Comparison of ENCODE assay signal across 15 cellular contexts in genomic region chr1:21314797-21315396, GRCh38. TPM values are rescaled to one million over a fixed set of nuclear protein-coding genes. Genes with fewer than 3 reads are reported as not detected.
DNase-seq lines count a peak whose midpoint lies in the region; ATAC-seq and TF ChIP-seq lines count a peak whose summit lies in the region.
"Had no signal": no experiment of that assay in that cellular context is flagged by ENCODE, and none has a peak within 500 bp of the region (broad histone marks: within the 10 kb centered on the region; RNA-seq: fewer than 3 reads in every experiment).

No MANE protein-coding gene starts in this region.

- H3K27me3 Mint-ChIP-seq in endothelial cell (ENCODE audit: unreplicated experiment) = peaks cover 10% of the 10 kb centered on the region

- H3K79me2 ChIP-seq in osteoblast (ENCODE audit: insufficient read depth, low read length) = peaks cover 18% of the 10 kb centered on the region

- peaks cover 15% of the 10 kb centered on the region for H3K36me3 Mint-ChIP-seq in endothelial cell (ENCODE audit: low read depth, unreplicated experiment)

- H3K27ac ChIP-seq in right cardiac atrium (ENCODE audit: low read length) (peak overlapping the region; percentile 12), osteoblast (ENCODE audit: low read depth, low read length) (no peak overlapping the region), vagina (peak overlapping the region; percentile 86)

- WGBS in right cardiac atrium = 90% methylated on average over 2 of the region's 2 CpGs

- peaks cover 23% of the 10 kb centered on the region for H3K4me1 ChIP-seq in right cardiac atrium (ENCODE audit: control insufficient read depth, insufficient read depth, low read length)
- peaks cover 47% of the 10 kb centered on the region for H3K4me1 ChIP-seq in osteoblast (ENCODE audit: insufficient read depth, low read length)
- peaks cover 99% of the 10 kb centered on the region for H3K4me1 ChIP-seq in vagina

- H3K4me3 ChIP-seq in right cardiac atrium (ENCODE audit: low read length) = no peak overlapping the region
- H3K4me3 ChIP-seq in osteoblast (ENCODE audit: insufficient read depth, low read length) = no peak overlapping the region
- no peak overlapping the region for H3K4me3 ChIP-seq in vagina
- H3K4me3 ChIP-seq: upper lobe of left lung had no signal

- H3K36me3 ChIP-seq in osteoblast (ENCODE audit: insufficient read depth, low read length) (no peaks in the 10 kb centered on the region), vagina (no peaks in the 10 kb centered on the region)
- H3K36me3 ChIP-seq: upper lobe of left lung had no signal

- H3K9me3 ChIP-seq in right cardiac atrium (ENCODE audit: control insufficient read depth, low read length) (no peaks in the 10 kb centered on the region), osteoblast (ENCODE audit: low read depth, low read length) (peaks cover 2% of the 10 kb centered on the region), vagina (no peaks in the 10 kb centered on the region)
- H3K9me3 ChIP-seq: upper lobe of left lung had no signal

- TF ChIP-seq CTCF in endothelial cell (IDR thresholded peaks at IDR 0.05; ENCODE audit: unreplicated experiment) = no peak
- TF ChIP-seq CTCF in osteoblast (IDR thresholded peaks at IDR 0.05; ENCODE audit: extremely low read depth, low read depth, low read length) = no peak
- TF ChIP-seq CTCF in vagina (IDR thresholded peaks at IDR 0.05) = no peak

- peaks cover 53% of the 10 kb centered on the region for H3K4me1 Mint-ChIP-seq in endothelial cell (ENCODE audit: unreplicated experiment)

- no peak for ATAC-seq in right cardiac atrium
- no peak for ATAC-seq in HG03565 (IDR thresholded peaks at IDR 0.05; ENCODE audit: unreplicated experiment)
- ATAC-seq: activated T-cell treated with anti-CD3 and anti-CD28 coated beads, Interleukin-2, amount 50 U/mL, for 72 hours had no signal

- H3K27ac Mint-ChIP-seq in endothelial cell (ENCODE audit: unreplicated experiment) = peak overlapping the region; percentile 68
- H3K27ac Mint-ChIP-seq: activated T-cell treated with anti-CD3 and anti-CD28 coated beads, Interleukin-2, amount 50 U/mL, for 72 hours had no signal

- H2AFZ ChIP-seq in osteoblast (ENCODE audit: low read length) = no peak overlapping the region

- peaks cover 3% of the 10 kb centered on the region for H4K20me1 ChIP-seq in osteoblast (ENCODE audit: insufficient read depth, low read length)

- TF ChIP-seq POLR2A in vagina (IDR thresholded peaks at IDR 0.05) = no peak

- no peaks in the 10 kb centered on the region for H3K9me3 Mint-ChIP-seq in endothelial cell (ENCODE audit: unreplicated experiment)

- no peaks in the 10 kb centered on the region for H3K27me3 ChIP-seq in right cardiac atrium (ENCODE audit: control insufficient read depth, insufficient read depth)
- no peaks in the 10 kb centered on the region for H3K27me3 ChIP-seq in osteoblast (ENCODE audit: insufficient read depth, low read length)
- H3K27me3 ChIP-seq in vagina = no peaks in the 10 kb centered on the region
- H3K27me3 ChIP-seq: upper lobe of left lung had no signal

- no peak overlapping the region for H3K4me2 ChIP-seq in osteoblast (ENCODE audit: insufficient read depth, low read length)

- no peak for DNase-seq in right cardiac atrium
- DNase-seq in cardiac septum (ENCODE audit: low spot score) = no peak
- no peak for DNase-seq in endothelial cell (ENCODE audit: low spot score)
- DNase-seq in osteoblast (ENCODE audit: insufficient read length, low spot score, missing footprints) = peak; percentile 26
- no peak for DNase-seq in vagina (ENCODE audit: extremely low spot score in 2 of 2)
- DNase-seq in NCI-H2171 treated with DMSO at 0.1 percent for 48 hours (lab: John Stamatoyannopoulos, UW) = no peak
- no peak for DNase-seq in HK-2 (ENCODE audit: unreplicated experiment)
- DNase-seq: activated CD4-positive, alpha-beta T cell treated with anti-CD3 and anti-CD28 coated beads, Interleukin-2, amount 50 U/mL, for 1 hour; activated T-cell treated with anti-CD3 and anti-CD28 coated beads, Interleukin-2, amount 50 U/mL, for 72 hours; effector memory CD4-positive, alpha-beta T cell; KBM-7; NCI-H1436; NCI-H510A treated with DMSO at 0.1 percent for 48 hours; upper lobe of left lung had no signal

- intact Hi-C loops in right cardiac atrium (cut with DNase I) (no loop called here), cardiac septum (cut with DNase I) (no loop called here), vagina (cut with DNase I) (no loop called here)

- peak overlapping the region; percentile 51 for H3K4me3 Mint-ChIP-seq in endothelial cell (ENCODE audit: unreplicated experiment)
- H3K4me3 Mint-ChIP-seq: activated T-cell treated with anti-CD3 and anti-CD28 coated beads, Interleukin-2, amount 50 U/mL, for 72 hours had no signal

RNA-seq across cellular contexts. Expression of gene ECE1, which starts 24.6 kb away (rescaled TPM):
- total RNA-seq in right cardiac atrium (100 to 1,000 TPM in 3 of 4 donors, 10 to 100 TPM in 1; 99.1 to 158 (median 114) TPM), cardiac septum (55.8 TPM), endothelial cell (ENCODE audit: unreplicated experiment) (328 TPM), osteoblast (32.6 and 34.8 TPM in 2 replicates), vagina (93.8 TPM)
- polyA plus RNA-seq in right cardiac atrium = 76.2 TPM
